13 cellular contexts compared by ENCODE assay signal in the genomic region with DNA sequence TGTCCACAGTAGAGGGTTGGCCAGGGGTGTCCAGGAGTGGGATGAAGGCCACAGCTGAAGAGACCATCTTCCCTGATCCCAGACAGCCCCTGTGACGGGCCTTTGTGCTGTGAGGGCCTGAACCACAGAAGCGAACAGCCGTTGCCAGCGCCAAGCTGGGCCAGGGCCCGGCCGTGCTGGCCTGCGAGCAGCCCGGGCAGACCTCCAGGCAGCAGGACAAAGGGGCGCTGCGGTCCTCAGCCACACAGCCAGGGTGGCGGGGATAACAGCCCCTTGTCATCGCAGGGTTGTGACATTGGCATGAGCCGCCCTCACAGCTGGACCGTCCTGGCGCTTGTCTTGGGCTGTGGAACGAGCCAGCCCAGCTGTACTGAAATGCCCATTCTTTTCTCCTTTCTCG.
DNase-seq lines count a peak whose midpoint lies in the region; ATAC-seq and TF ChIP-seq lines count a peak whose summit lies in the region.
"Had no signal": no experiment of that assay in that cellular context is flagged by ENCODE, and none has a peak within 500 bp of the region (broad histone marks: within the 10 kb centered on the region; RNA-seq: fewer than 3 reads in every experiment).

No MANE protein-coding gene starts in this region.

- CTCF ChIA-PET in activated B cell treated with CpG ODN at 0.5 μM for 24 hours (lab: Charles Lee): no interaction called here
- CTCF ChIA-PET in activated naive CD4-positive, alpha-beta T cell treated with anti-CD3 and anti-CD28 coated beads for 36 hours (lab: Charles Lee): interaction anchor here (0.9 kb wide), 1 partner anchor 12 kb away, joined by 3 read pairs; no protein-coding TSS in a partner anchor

- H3K4me1 Mint-ChIP-seq in activated B cell treated with CpG ODN at 0.5 μM for 24 hours: peaks cover 92% of the 10 kb centered on the region
- peaks cover 71% of the 10 kb centered on the region for H3K4me1 Mint-ChIP-seq in activated naive CD4-positive, alpha-beta T cell treated with anti-CD3 and anti-CD28 coated beads for 36 hours (ENCODE audit: low read depth)

- H3K27me3 ChIP-seq in SJCRH30: no peaks in the 10 kb centered on the region
- H3K27me3 ChIP-seq in uterus: no peaks in the 10 kb centered on the region

- no peak for TF ChIP-seq POLR2A in uterus (IDR thresholded peaks at IDR 0.05)

- no peak overlapping the region for H3K4me3 Mint-ChIP-seq in activated B cell treated with CpG ODN at 0.5 μM for 24 hours
- H3K4me3 Mint-ChIP-seq in activated naive CD4-positive, alpha-beta T cell treated with anti-CD3 and anti-CD28 coated beads for 36 hours: no peak overlapping the region
- H3K4me3 Mint-ChIP-seq: nephron progenitor cell had no signal

- no peak overlapping the region for H3K27ac ChIP-seq in SJCRH30
- peak overlapping the region in 1 of 2 donors; percentile 30 for H3K27ac ChIP-seq in uterus

- H3K27ac Mint-ChIP-seq in activated B cell treated with CpG ODN at 0.5 μM for 24 hours: peak overlapping the region; percentile 99
- H3K27ac Mint-ChIP-seq in activated naive CD4-positive, alpha-beta T cell treated with anti-CD3 and anti-CD28 coated beads for 36 hours: no peak overlapping the region
- H3K27ac Mint-ChIP-seq: nephron progenitor cell had no signal

- TF ChIP-seq CTCF in activated B cell treated with CpG ODN at 0.5 μM for 24 hours (IDR thresholded peaks at IDR 0.05) (no peak), uterus (IDR thresholded peaks at IDR 0.05) (no peak)

- intact Hi-C loops in activated B cell treated with CpG ODN at 0.5 μM for 24 hours (cut with micrococcal nuclease) (loop anchor here (5.0 kb wide), 2 partner anchors 618 to 683 kb away; a partner anchor contains a TSS), head of caudate nucleus (cut with DNase I) (loop anchor here (1.0 kb wide), 1 partner anchor 46 kb away; no protein-coding TSS in a partner anchor), uterus (cut with DNase I; ENCODE audit: low total_unique reads) (no loop called here)
- intact Hi-C loops in activated naive CD4-positive, alpha-beta T cell treated with anti-CD3 and anti-CD28 coated beads for 36 hours (cut with micrococcal nuclease): loop anchor here (5.0 kb wide), 1 partner anchor 428 kb away; no protein-coding TSS in a partner anchor

- H3K27me3 Mint-ChIP-seq in activated B cell treated with CpG ODN at 0.5 μM for 24 hours: no peaks in the 10 kb centered on the region
- H3K27me3 Mint-ChIP-seq in activated naive CD4-positive, alpha-beta T cell treated with anti-CD3 and anti-CD28 coated beads for 36 hours (ENCODE audit: low read depth): no peaks in the 10 kb centered on the region

- H3K9me3 Mint-ChIP-seq in activated B cell treated with CpG ODN at 0.5 μM for 24 hours: no peaks in the 10 kb centered on the region
- H3K9me3 Mint-ChIP-seq in activated naive CD4-positive, alpha-beta T cell treated with anti-CD3 and anti-CD28 coated beads for 36 hours: no peaks in the 10 kb centered on the region
- H3K9me3 Mint-ChIP-seq: nephron progenitor cell had no signal

- H3K4me1 ChIP-seq in SJCRH30 (no peaks in the 10 kb centered on the region), uterus (peaks cover 0 to 9% of the 10 kb centered on the region in 2 donors)

- POLR2A ChIA-PET in activated B cell treated with CpG ODN at 0.5 μM for 24 hours (lab: Charles Lee): interaction anchor here (4.8 to 18.7 kb wide), 3 partner anchors 14 to 48 kb away, joined by 227 to 1007 read pairs (median 232); no protein-coding TSS in a partner anchor

- H3K4me3 ChIP-seq in SJCRH30 (no peak overlapping the region), uterus (no peak overlapping the region)
- H3K4me3 ChIP-seq: smooth muscle cell had no signal

- no peaks in the 10 kb centered on the region for H3K36me3 ChIP-seq in SJCRH30
- no peaks in the 10 kb centered on the region for H3K36me3 ChIP-seq in uterus

- no peak for ATAC-seq in activated B cell treated with CpG ODN at 0.5 μM for 24 hours (ENCODE audit: low read depth)
- ATAC-seq in GM19023 (IDR thresholded peaks at IDR 0.05; ENCODE audit: unreplicated experiment): no peak

- H3K9me3 ChIP-seq in SJCRH30 (replicated peaks) (no peaks in the 10 kb centered on the region), uterus (no peaks in the 10 kb centered on the region)

- H3K36me3 Mint-ChIP-seq in activated B cell treated with CpG ODN at 0.5 μM for 24 hours (ENCODE audit: low read depth): no peaks in the 10 kb centered on the region
- H3K36me3 Mint-ChIP-seq in activated naive CD4-positive, alpha-beta T cell treated with anti-CD3 and anti-CD28 coated beads for 36 hours (ENCODE audit: low read depth): no peaks in the 10 kb centered on the region

- peak; percentile 53 for DNase-seq in 8988T
- DNase-seq in activated B cell treated with CpG ODN at 0.5 μM for 24 hours: no peak
- peak; percentile 90 to 99 (median 96) for DNase-seq in head of caudate nucleus
- DNase-seq in occipital lobe (lab: John Stamatoyannopoulos, UW): peak; percentile 95
- no peak for DNase-seq in SJCRH30
- no peak for DNase-seq in activated naive CD4-positive, alpha-beta T cell treated with anti-CD3 and anti-CD28 coated beads for 36 hours
- no peak for DNase-seq in uterus
- DNase-seq: activated CD4-positive, alpha-beta T cell treated with anti-CD3 and anti-CD28 coated beads for 1 hour; kidney glomerular epithelial cell; NCI-H2171; nephron progenitor cell had no signal

Comparison
In these comparisons a context has a peak if more than half of its experiments do, and no peak if none do; other contexts are left out.
1. DNase-seq: peak in 8988T (single experiment), head of caudate nucleus (42 of 42) and occipital lobe (single experiment); none in activated B cell treated with CpG ODN at 0.5 μM for 24 hours (single experiment), SJCRH30 (0 of 2), activated naive CD4-positive, alpha-beta T cell treated with anti-CD3 and anti-CD28 coated beads for 36 hours (single experiment) and uterus (0 of 2).